ENCODE assay signal across 9 cellular contexts in the genomic region with DNA sequence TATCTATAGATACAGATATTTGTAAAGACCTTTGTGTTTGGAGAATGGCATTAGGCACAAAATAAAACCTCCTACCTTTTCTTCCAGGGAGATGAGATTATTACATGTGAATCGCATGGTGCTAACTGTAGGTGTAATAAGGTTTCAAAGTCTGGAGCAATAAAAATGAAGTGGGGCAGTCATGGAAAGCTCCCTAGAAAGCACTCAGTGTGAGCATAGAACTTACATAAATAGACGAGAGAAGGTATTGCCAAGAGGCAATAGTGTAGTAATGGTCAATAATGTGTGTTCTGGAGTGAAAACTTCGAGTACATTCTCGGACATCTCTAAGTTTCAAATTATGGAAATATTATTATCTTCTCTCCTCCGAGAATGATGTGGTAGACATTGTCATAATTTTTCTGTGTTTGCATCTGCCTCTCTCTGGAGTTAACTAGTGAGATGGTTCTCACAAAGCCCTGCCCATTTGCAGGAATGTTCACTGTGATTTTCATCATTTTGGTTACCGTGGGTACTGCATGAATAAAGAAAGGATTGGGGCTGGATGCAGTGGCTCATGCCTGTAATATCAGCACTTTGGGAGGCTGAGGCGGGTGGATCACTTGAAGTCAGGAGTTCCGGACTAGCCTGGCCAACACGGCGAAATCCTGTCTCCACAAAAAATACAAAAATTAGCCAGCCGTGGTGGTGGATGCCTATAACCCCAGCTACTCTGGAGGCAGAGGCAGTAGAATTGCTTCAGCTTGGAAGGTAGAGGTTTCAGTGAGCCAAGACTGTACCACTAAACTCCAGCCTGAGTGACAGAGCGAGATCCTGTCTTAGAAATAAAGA. TPM values are rescaled to one million over a fixed set of nuclear protein-coding genes. Genes with fewer than 3 reads are reported as not detected.
A peak's percentile ranks its signal among the peaks of the same experiment; 100 is the strongest.
DNase-seq lines count a peak whose midpoint lies in the region; ATAC-seq and TF ChIP-seq lines count a peak whose summit lies in the region.
"Had no signal": no experiment of that assay in that cellular context is flagged by ENCODE, and none has a peak within 500 bp of the region (broad histone marks: within the 10 kb centered on the region; RNA-seq: fewer than 3 reads in every experiment).

No MANE protein-coding gene starts in this region.

- in situ Hi-C loops in SK-MEL-5 (cut with HindIII; ENCODE audit: low pct_unique_long_range_greater_than_20kb, low sequenced_read_pairs), result loop anchor here (25.0 kb wide), 1 partner anchor 376 kb away; no protein-coding TSS in a partner anchor
- in situ Hi-C loops in KBM-7 (cut with MboI; ENCODE audit: low pct_unique_long_range_greater_than_20kb, low sequenced_read_pairs), result loop anchor here (25.0 kb wide), 1 partner anchor 351 kb away; no protein-coding TSS in a partner anchor

- ATAC-seq in HG02642 (IDR thresholded peaks at IDR 0.05; ENCODE audit: poor library complexity, unreplicated experiment), result no peak
- no peak for ATAC-seq in HG03565 (IDR thresholded peaks at IDR 0.05; ENCODE audit: unreplicated experiment)
- ATAC-seq: body of pancreas had no signal

- H3K27ac Mint-ChIP-seq in nephron, result peak overlapping the region; percentile 17 to 66 (median 41)

- H3K9me3 Mint-ChIP-seq in nephron, result peaks cover 6% of the 10 kb centered on the region

- no peak overlapping the region for H3K4me3 Mint-ChIP-seq in nephron

- TF ChIP-seq CTCF in nephron (IDR thresholded peaks at IDR 0.05; ENCODE audit: unreplicated experiment in 3 of 3), result no peak

- H3K27me3 Mint-ChIP-seq in nephron (ENCODE audit: low read depth), result no peaks in the 10 kb centered on the region

- H3K36me3 Mint-ChIP-seq in nephron (ENCODE audit: low read depth), result peaks cover 53% of the 10 kb centered on the region

- H3K4me1 Mint-ChIP-seq in nephron, result peaks cover 30% of the 10 kb centered on the region

- DNase-seq in DMS114 treated with DMSO at 0.1 percent for 48 hours (lab: John Stamatoyannopoulos, UW; ENCODE audit: unreplicated experiment), result peak; percentile 78
- peak; percentile 70 for DNase-seq in SK-MEL-5 (ENCODE audit: low read depth, low spot score)
- DNase-seq in epidermal melanocyte (ENCODE audit: insufficient read length, low spot score), result peak; percentile 18
- DNase-seq in hypothalamus (lab: John Stamatoyannopoulos, UW), result no peak
- DNase-seq in KBM-7, result no peak

RNA-seq across cellular contexts. Expression of a gene that starts 10.6 kb away (rescaled TPM):
- total RNA-seq in SK-MEL-5 (2014; rRNA removed; shearing (Covaris generic)), result 2,222 and 2,306 TPM in 2 replicates
- polyA plus RNA-seq in SK-MEL-5 (2015; cell fraction: cytosol; rRNA removed), result 2,226 and 2,601 TPM in 2 replicates
- polyA plus RNA-seq in SK-MEL-5 (2015; cell fraction: nucleus; rRNA removed), result 999 and 1,074 TPM in 2 replicates

RNA-seq across cellular contexts. Expression of a gene that starts 37.2 kb away (rescaled TPM):
- total RNA-seq in SK-MEL-5 (2014; rRNA removed; shearing (Covaris generic)), result 8.0 and 9.7 TPM in 2 replicates
- polyA plus RNA-seq in SK-MEL-5 (2015; cell fraction: cytosol; rRNA removed), result 5.0 and 5.9 TPM in 2 replicates
- polyA plus RNA-seq in SK-MEL-5 (2015; cell fraction: nucleus; rRNA removed), result 9.1 and 17.5 TPM in 2 replicates

Comparison
In these comparisons a context has a peak if more than half of its experiments do, and no peak if none do; other contexts are left out.
1. DNase-seq: peak in DMS114 treated with DMSO at 0.1 percent for 48 hours (single experiment), SK-MEL-5 (single experiment) and epidermal melanocyte (single experiment); none in hypothalamus (0 of 51) and KBM-7 (single experiment).